Comparison of ENCODE assay signal across 10 cellular contexts in the genomic region with DNA sequence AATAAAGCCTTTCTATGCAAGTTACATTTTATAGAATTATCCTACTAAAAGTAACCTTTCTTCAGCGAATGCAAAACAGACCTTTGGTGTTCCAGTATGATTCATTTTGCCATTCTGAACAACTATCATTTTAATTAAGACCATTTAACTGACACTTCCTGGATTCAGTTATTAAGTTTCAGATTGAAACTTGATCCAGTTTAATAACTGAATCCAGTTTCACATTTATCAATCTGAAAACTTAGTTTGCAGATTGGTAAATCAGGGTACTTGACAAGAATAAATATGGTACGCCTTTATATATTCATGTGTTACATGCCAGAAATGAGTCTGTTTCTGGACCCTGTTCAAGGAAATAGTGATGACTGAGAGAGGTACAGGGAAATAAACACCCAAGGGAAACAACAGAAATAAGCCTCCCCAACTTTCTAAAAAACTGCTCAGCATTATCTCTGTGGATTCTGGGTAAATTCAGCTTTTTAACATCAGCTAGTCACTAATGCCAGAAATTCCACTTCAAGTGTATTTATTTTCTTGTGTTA. TPM values are rescaled to one million over a fixed set of nuclear protein-coding genes. Genes with fewer than 3 reads are reported as not detected.
A peak's percentile ranks its signal among the peaks of the same experiment; 100 is the strongest.
DNase-seq lines count a peak whose midpoint lies in the region; ATAC-seq and TF ChIP-seq lines count a peak whose summit lies in the region.
"Had no signal": no experiment of that assay in that cellular context is flagged by ENCODE, and none has a peak within 500 bp of the region (broad histone marks: within the 10 kb centered on the region; RNA-seq: fewer than 3 reads in every experiment).

No MANE protein-coding gene starts in this region.

- peaks cover 21% of the 10 kb centered on the region for H3K36me3 Mint-ChIP-seq in T-helper 1 cell treated with Interleukin-12 subunit alpha and Interleukin-12 subunit beta and Interleukin-4 antibody, amounts not matched to agents 30 μg/mL and 1 μg/mL, for 36 hours (ENCODE audit: low read depth)
- H3K36me3 Mint-ChIP-seq in stimulated activated effector memory CD8-positive, alpha-beta T cell treated with anti-CD3 and anti-CD28 coated beads, Interleukin-12 subunit alpha, Interleukin-12 subunit beta, amount 100 ng/mL, for 72 hours: peaks cover 36% of the 10 kb centered on the region

- H3K9me2 ChIP-seq in GM23248 (ENCODE audit: insufficient read depth): no peaks in the 10 kb centered on the region

- TF ChIP-seq CTCF in fibroblast of lung (conservative IDR thresholded peaks at IDR 0.05 in 1 of 2, IDR thresholded peaks at IDR 0.05 in 1 of 2; ENCODE audit: low read depth in 1 of 2, low read length in 2 of 2): no peak
- no peak for TF ChIP-seq CTCF in A673 (conservative IDR thresholded peaks at IDR 0.05; ENCODE audit: low read depth, low read length)

- H3K27ac ChIP-seq in GM23248: peak overlapping the region; percentile 84
- no peak overlapping the region for H3K27ac ChIP-seq in fibroblast of lung (ENCODE audit: insufficient read depth, low read length)
- no peak overlapping the region for H3K27ac ChIP-seq in A673 (ENCODE audit: low read depth, low read length, poor library complexity, severe bottlenecking)

- H3K36me3 ChIP-seq in GM23248 (ENCODE audit: low read depth) (no peaks in the 10 kb centered on the region), fibroblast of lung (ENCODE audit: control insufficient read depth, insufficient read depth, low read length) (peaks cover 2% of the 10 kb centered on the region), A673 (ENCODE audit: insufficient read depth, low read length, poor library complexity, severe bottlenecking) (no peaks in the 10 kb centered on the region)

- peak; percentile 71 for DNase-seq in GM23248
- DNase-seq in fibroblast of lung (ENCODE audit: low read depth in 2 of 2): peak; percentile 24 to 35
- DNase-seq in stimulated activated effector memory CD8-positive, alpha-beta T cell treated with anti-CD3 and anti-CD28 coated beads, Interleukin-12 subunit alpha, Interleukin-12 subunit beta, amount 100 ng/mL, for 72 hours (ENCODE audit: low spot score in 2 of 2): no peak
- no peak for DNase-seq in SIG-M5 treated with dmso at 0.1 percent for 504 hours (lab: John Stamatoyannopoulos, UW; ENCODE audit: unreplicated experiment)
- DNase-seq in A673 (ENCODE audit: low spot score): no peak
- DNase-seq: NCI-H1092; stimulated activated CD8-positive, alpha-beta memory T cell treated with anti-CD3 and anti-CD28 coated beads, Interleukin-4, amount 100 ng/mL, for 48 hours; T1000 had no signal

- H3K9me3 ChIP-seq in GM23248 (ENCODE audit: low read depth) (no peaks in the 10 kb centered on the region), fibroblast of lung (ENCODE audit: control insufficient read depth, insufficient read depth, low read depth, low read length) (no peaks in the 10 kb centered on the region), A673 (ENCODE audit: low read depth, low read length, poor library complexity, severe bottlenecking) (no peaks in the 10 kb centered on the region)

- 0 out of 2 replicates have a peak overlapping the region, but pooled peaks have one; percentile 87 for H3K9ac ChIP-seq in GM23248
- no peak overlapping the region for H3K9ac ChIP-seq in fibroblast of lung (ENCODE audit: insufficient read depth, low read length)

- H3K9me3 Mint-ChIP-seq in T-helper 1 cell treated with Interleukin-12 subunit alpha and Interleukin-12 subunit beta and Interleukin-4 antibody, amounts not matched to agents 30 μg/mL and 1 μg/mL, for 36 hours: no peaks in the 10 kb centered on the region
- H3K9me3 Mint-ChIP-seq in stimulated activated effector memory CD8-positive, alpha-beta T cell treated with anti-CD3 and anti-CD28 coated beads, Interleukin-12 subunit alpha, Interleukin-12 subunit beta, amount 100 ng/mL, for 72 hours: no peaks in the 10 kb centered on the region

- H3K79me2 ChIP-seq in GM23248 (ENCODE audit: insufficient read depth) (peaks cover 7% of the 10 kb centered on the region; the same call in 1 of the 2 replicates), fibroblast of lung (ENCODE audit: control insufficient read depth, insufficient read depth, low read length) (no peaks in the 10 kb centered on the region)

- intact Hi-C loops in A673 (cut with micrococcal nuclease; ENCODE audit: unreplicated experiment): loop anchor here (5.0 kb wide), 1 partner anchor 211 kb away; no protein-coding TSS in a partner anchor

- peaks cover 44% of the 10 kb centered on the region for H3K4me1 Mint-ChIP-seq in T-helper 1 cell treated with Interleukin-12 subunit alpha and Interleukin-12 subunit beta and Interleukin-4 antibody, amounts not matched to agents 30 μg/mL and 1 μg/mL, for 36 hours (ENCODE audit: low read depth)
- H3K4me1 Mint-ChIP-seq in stimulated activated effector memory CD8-positive, alpha-beta T cell treated with anti-CD3 and anti-CD28 coated beads, Interleukin-12 subunit alpha, Interleukin-12 subunit beta, amount 100 ng/mL, for 72 hours: peaks cover 49% of the 10 kb centered on the region

- no peaks in the 10 kb centered on the region for H3K27me3 ChIP-seq in GM23248 (replicated peaks; ENCODE audit: insufficient read depth)
- no peaks in the 10 kb centered on the region for H3K27me3 ChIP-seq in fibroblast of lung (ENCODE audit: control insufficient read depth, insufficient read depth, low read length)
- H3K27me3 ChIP-seq in A673 (replicated peaks; ENCODE audit: insufficient read depth, low read depth, low read length, poor library complexity): no peaks in the 10 kb centered on the region

- peak overlapping the region; percentile 94 for H3K4me2 ChIP-seq in GM23248 (ENCODE audit: unreplicated experiment)
- no peak overlapping the region for H3K4me2 ChIP-seq in fibroblast of lung (ENCODE audit: extremely low read depth, insufficient read depth, low read length)

- 13 to 19% methylated on average over 2 of the region's 2 CpGs for WGBS in GM23248 (ENCODE audit: low coverage in 1 of 2, low lambda C conversion rate in 2 of 2, missing lambda C conversion rate in 2 of 2), 2 experiments

- H3K4me1 ChIP-seq in GM23248 (ENCODE audit: insufficient read depth): peaks cover 37% of the 10 kb centered on the region
- peaks cover 4% of the 10 kb centered on the region for H3K4me1 ChIP-seq in fibroblast of lung (ENCODE audit: control insufficient read depth, extremely low read depth, insufficient read depth, low read length)
- H3K4me1 ChIP-seq in A673 (ENCODE audit: insufficient read depth, low read length, poor library complexity, severe bottlenecking): peaks cover 30% of the 10 kb centered on the region

- peak overlapping the region; percentile 98 for H3K27ac Mint-ChIP-seq in T-helper 1 cell treated with Interleukin-12 subunit alpha and Interleukin-12 subunit beta and Interleukin-4 antibody, amounts not matched to agents 30 μg/mL and 1 μg/mL, for 36 hours
- peak overlapping the region; percentile 95 for H3K27ac Mint-ChIP-seq in stimulated activated effector memory CD8-positive, alpha-beta T cell treated with anti-CD3 and anti-CD28 coated beads, Interleukin-12 subunit alpha, Interleukin-12 subunit beta, amount 100 ng/mL, for 72 hours

- peaks cover 28% of the 10 kb centered on the region; the same call in 1 of the 2 replicates for H3F3A ChIP-seq in GM23248 (ENCODE audit: insufficient read depth)

- H4K20me1 ChIP-seq in GM23248 (ENCODE audit: insufficient read depth): no peaks in the 10 kb centered on the region
- no peaks in the 10 kb centered on the region for H4K20me1 ChIP-seq in fibroblast of lung (ENCODE audit: control insufficient read depth, extremely low read depth, insufficient read depth, low read length)

- in situ Hi-C loops in GM23248 (cut with MboI): no loop called here

- no peaks in the 10 kb centered on the region for H3K27me3 Mint-ChIP-seq in T-helper 1 cell treated with Interleukin-12 subunit alpha and Interleukin-12 subunit beta and Interleukin-4 antibody, amounts not matched to agents 30 μg/mL and 1 μg/mL, for 36 hours (ENCODE audit: low read depth)

- H3K4me3 ChIP-seq in GM23248 (no peak overlapping the region), fibroblast of lung (replicated peaks in 1 of 4; ENCODE audit: control extremely low read depth in 1 of 4, insufficient read depth in 1 of 4, low read depth in 3 of 4, low read length in 4 of 4) (no peak overlapping the region), A673 (ENCODE audit: low read depth, low read length, poor library complexity, severe bottlenecking) (no peak overlapping the region)

- no TSS peak for BruUV-seq in A673 (replicated peaks; lab: Mats Ljungman, UMichigan)

- ATAC-seq in stimulated activated effector memory CD8-positive, alpha-beta T cell treated with anti-CD3 and anti-CD28 coated beads, Interleukin-12 subunit alpha, Interleukin-12 subunit beta, amount 100 ng/mL, for 72 hours: peak; percentile 52
- no peak for ATAC-seq in GM18861 (IDR thresholded peaks at IDR 0.05; ENCODE audit: unreplicated experiment)

- POLR2A ChIA-PET in A673 (lab: Charles Lee; ENCODE audit: low non-redundant PET): interaction anchor here (0.6 kb wide), 1 partner anchor 259 kb away, joined by 3 read pairs; no protein-coding TSS in a partner anchor

- peak overlapping the region; percentile 81 for H3K4me3 Mint-ChIP-seq in T-helper 1 cell treated with Interleukin-12 subunit alpha and Interleukin-12 subunit beta and Interleukin-4 antibody, amounts not matched to agents 30 μg/mL and 1 μg/mL, for 36 hours
- H3K4me3 Mint-ChIP-seq in stimulated activated effector memory CD8-positive, alpha-beta T cell treated with anti-CD3 and anti-CD28 coated beads, Interleukin-12 subunit alpha, Interleukin-12 subunit beta, amount 100 ng/mL, for 72 hours: peak overlapping the region; percentile 81

- H2AFZ ChIP-seq in GM23248 (no peak overlapping the region), fibroblast of lung (ENCODE audit: low read length) (no peak overlapping the region)

- CTCF ChIA-PET in A673 (lab: Charles Lee): no interaction called here

RNA-seq across cellular contexts. Expression of a gene that starts 23.3 kb away (rescaled TPM):
- total RNA-seq in GM23248 (2014; rRNA removed; shearing (Covaris generic)): 19.1 and 34.3 TPM in 2 replicates
- 11.5 and 15.7 TPM in 2 replicates for polyA plus RNA-seq in GM23248 (2016; fragmentation: Nextera tagmentation; extraction: Ambion mirVana)
- 15.4 and 38.8 TPM in 2 replicates for total RNA-seq in fibroblast of lung
- polyA plus RNA-seq in fibroblast of lung: 14.7 and 21.3 TPM in 2 replicates
- 6.1 and 9.5 TPM in 2 replicates for polyA plus RNA-seq in fibroblast of lung (2012)
- 8.8 and 25.1 TPM in 2 replicates for polyA minus RNA-seq in fibroblast of lung (ENCODE audit: low replicate concordance)
- 11.5 and 15.1 TPM in 2 replicates for total RNA-seq in A673 (2021)

RNA-seq across cellular contexts. Expression of a gene that starts 47.0 kb away (rescaled TPM):
- 5.4 and 14.0 TPM in 2 replicates for total RNA-seq in GM23248 (2014; rRNA removed; shearing (Covaris generic))
- polyA plus RNA-seq in GM23248 (2016; fragmentation: Nextera tagmentation; extraction: Ambion mirVana) (10.8 and 12.6 TPM in 2 replicates), fibroblast of lung (27.9 and 32.5 TPM in 2 replicates)
- total RNA-seq in fibroblast of lung (16.4 and 26.9 TPM in 2 replicates), A673 (2021) (36.4 and 37.6 TPM in 2 replicates)
- 14.1 and 19.8 TPM in 2 replicates for polyA plus RNA-seq in fibroblast of lung (2012)
- polyA minus RNA-seq in fibroblast of lung (ENCODE audit: low replicate concordance): 30.7 and 33.7 TPM in 2 replicates

Comparison
In these comparisons a context has a peak if more than half of its experiments do, and no peak if none do; other contexts are left out.
1. DNase-seq: peak in GM23248 (single experiment) and fibroblast of lung (2 of 2); none in stimulated activated effector memory CD8-positive, alpha-beta T cell treated with anti-CD3 and anti-CD28 coated beads, Interleukin-12 subunit alpha, Interleukin-12 subunit beta, amount 100 ng/mL, for 72 hours (0 of 2), SIG-M5 treated with dmso at 0.1 percent for 504 hours (single experiment) and A673 (single experiment).